8 cellular contexts compared by ENCODE assay signal in the genomic region with DNA sequence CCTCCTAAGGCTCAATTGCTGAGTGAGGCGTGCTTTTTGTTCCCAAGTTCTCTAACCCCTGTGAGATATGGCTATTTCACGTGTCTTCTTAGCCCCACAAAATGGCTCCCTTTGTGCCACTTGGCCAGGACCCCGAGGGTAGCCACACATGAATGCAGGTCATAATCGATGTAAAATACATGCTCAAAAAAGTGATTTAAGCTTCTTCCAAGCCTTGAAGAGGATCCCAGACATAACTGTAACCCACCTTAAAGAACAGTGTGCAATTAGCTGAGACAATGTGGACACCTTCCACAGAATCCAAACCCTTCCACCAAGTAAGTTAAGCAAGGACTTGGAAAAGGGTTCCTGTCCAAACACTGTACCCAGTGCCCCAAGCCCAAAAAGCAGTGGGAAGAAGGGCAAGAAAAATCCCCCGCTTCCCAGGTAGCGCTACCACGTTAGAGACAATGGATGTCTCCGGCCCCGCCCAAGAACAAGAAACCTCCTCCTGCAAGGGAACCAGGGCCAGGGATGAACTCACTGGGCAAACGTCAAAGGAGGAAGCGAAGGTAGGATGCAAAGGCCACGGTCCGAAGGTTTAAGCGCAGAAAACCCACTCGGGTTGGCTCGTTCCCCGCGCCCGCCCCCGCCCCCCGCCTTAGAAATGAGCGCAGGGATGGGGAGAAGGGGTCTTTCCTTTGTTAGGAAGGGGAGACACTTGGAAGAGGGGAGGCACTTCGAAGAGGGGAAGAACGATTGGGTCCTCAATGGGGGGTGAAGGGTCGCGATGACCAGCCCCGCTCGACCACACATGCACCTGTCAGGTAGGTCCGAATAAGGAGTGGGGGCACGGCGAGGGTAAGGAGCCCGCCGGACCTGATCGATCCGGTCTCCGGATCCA. TPM values are rescaled to one million over a fixed set of nuclear protein-coding genes. Genes with fewer than 3 reads are reported as not detected.
DNase-seq lines count a peak whose midpoint lies in the region; TF ChIP-seq lines count a peak whose summit lies in the region.

No MANE protein-coding gene starts in this region.

- TF ChIP-seq CTCF in LNCaP clone FGC (IDR thresholded peaks at IDR 0.05; ENCODE audit: control insufficient read depth, extremely low read depth, insufficient read depth): no peak
- TF ChIP-seq CTCF in cardiac fibroblast (IDR thresholded peaks at IDR 0.05; ENCODE audit: low read depth, low read length): no peak
- TF ChIP-seq CTCF in thyroid gland (IDR thresholded peaks at IDR 0.05): peak in 1 of 6 experiments; percentile 9

- peak; percentile 34 for DNase-seq in activated CD4-positive, CD25-positive, alpha-beta regulatory T cell treated with anti-CD3 and anti-CD28 coated beads, Interleukin-2, amount 50 U/mL, for 72 hours
- no peak for DNase-seq in activated CD4-positive, CD25-positive, alpha-beta regulatory T cell (lab: John Stamatoyannopoulos, UW)
- DNase-seq in LNCaP clone FGC (ENCODE audit: low read depth) (peak; percentile 38), SK-MEL-5 (ENCODE audit: low read depth, low spot score) (peak; percentile 45), cardiac fibroblast (ENCODE audit: low read depth in 2 of 2) (peak; percentile 25 to 39), lung microvascular endothelial cell (ENCODE audit: low read depth in 2 of 2) (peak; percentile 12 to 44), thyroid gland (peak; percentile 14 to 16), HuH-7 (ENCODE audit: low spot score) (no peak)

- no peaks in the 10 kb centered on the region for H3K27me3 ChIP-seq in thyroid gland

- intact Hi-C loops in thyroid gland (cut with DNase I): no loop called here

- no peaks in the 10 kb centered on the region for H3K9me3 ChIP-seq in thyroid gland

- in situ Hi-C loops in SK-MEL-5 (cut with HindIII; ENCODE audit: low pct_unique_long_range_greater_than_20kb, low sequenced_read_pairs): no loop called here

- H3K36me3 ChIP-seq in thyroid gland: no peaks in the 10 kb centered on the region

- WGBS in thyroid gland, 2 donors: 3 to 6% methylated on average over 32 to 36 of the region's 36 CpGs

- H3K4me1 ChIP-seq in thyroid gland: peaks cover 10 to 12% of the 10 kb centered on the region in 2 donors

- peak overlapping the region; percentile 100 for H3K4me3 ChIP-seq in LNCaP clone FGC (ENCODE audit: low read depth, low read length)
- peak overlapping the region; percentile 88 to 94 for H3K4me3 ChIP-seq in cardiac fibroblast (replicated peaks in 1 of 2; ENCODE audit: low read depth in 2 of 2, low read length in 2 of 2)
- H3K4me3 ChIP-seq in thyroid gland (replicated peaks in 1 of 3): peak overlapping the region in 2 of 3 donors; percentile 30 to 63

- no peak for TF ChIP-seq POLR2A in thyroid gland (IDR thresholded peaks at IDR 0.05)

- H3K27ac ChIP-seq in thyroid gland: no peak overlapping the region

RNA-seq across cellular contexts. Expression of a gene that starts 1.1 kb away (rescaled TPM):
- total RNA-seq in SK-MEL-5 (2014; rRNA removed; shearing (Covaris generic)): 148 and 158 TPM in 2 replicates
- 197 and 212 TPM in 2 replicates for polyA plus RNA-seq in SK-MEL-5 (2015; cell fraction: cytosol; rRNA removed)
- 43.7 and 45.5 TPM in 2 replicates for polyA plus RNA-seq in SK-MEL-5 (2015; cell fraction: nucleus; rRNA removed)
- total RNA-seq in lung microvascular endothelial cell: 72.4 and 119 TPM in 2 replicates
- 10 to 100 TPM; 15.1 to 23.4 (median 17.7) TPM for total RNA-seq in thyroid gland

RNA-seq across cellular contexts. Expression of a gene that starts 21.7 kb away (rescaled TPM):
- 44.5 and 46.7 TPM in 2 replicates for total RNA-seq in SK-MEL-5 (2014; rRNA removed; shearing (Covaris generic))
- polyA plus RNA-seq in SK-MEL-5 (2015; cell fraction: cytosol; rRNA removed): 57.4 and 85.2 TPM in 2 replicates
- polyA plus RNA-seq in SK-MEL-5 (2015; cell fraction: nucleus; rRNA removed): 293 and 375 TPM in 2 replicates
- 34.7 and 38.7 TPM in 2 replicates for total RNA-seq in lung microvascular endothelial cell
- total RNA-seq in thyroid gland: 100 to 1,000 TPM in 3 of 4 donors, 10 to 100 TPM in 1; 84.7 to 203 (median 107) TPM

RNA-seq across cellular contexts. Expression of a gene that starts 29.5 kb away (rescaled TPM):
- 206 and 213 TPM in 2 replicates for total RNA-seq in SK-MEL-5 (2014; rRNA removed; shearing (Covaris generic))
- 106 and 120 TPM in 2 replicates for polyA plus RNA-seq in SK-MEL-5 (2015; cell fraction: cytosol; rRNA removed)
- polyA plus RNA-seq in SK-MEL-5 (2015; cell fraction: nucleus; rRNA removed): 25.5 and 27.0 TPM in 2 replicates
- 89.4 and 100 TPM in 2 replicates for total RNA-seq in lung microvascular endothelial cell
- 100 to 1,000 TPM in 1 of 4 donors, 10 to 100 TPM in 3; 61.9 to 100 (median 82.1) TPM for total RNA-seq in thyroid gland

RNA-seq across cellular contexts. Expression of a gene that starts 43.4 kb away (rescaled TPM):
- total RNA-seq in SK-MEL-5 (2014; rRNA removed; shearing (Covaris generic)): 4.9 and 5.4 TPM in 2 replicates
- 17.7 and 18.2 TPM in 2 replicates for polyA plus RNA-seq in SK-MEL-5 (2015; cell fraction: cytosol; rRNA removed)
- 9.5 and 15.8 TPM in 2 replicates for polyA plus RNA-seq in SK-MEL-5 (2015; cell fraction: nucleus; rRNA removed)
- 2.4 and 2.8 TPM in 2 replicates for total RNA-seq in lung microvascular endothelial cell
- total RNA-seq in thyroid gland: 10 to 100 TPM in 2 of 4 donors, 1 to 10 TPM in 2; 8.7 to 13.1 (median 10.5) TPM

RNA-seq across cellular contexts. Expression of a gene that starts 52.3 kb away (rescaled TPM):
- 46.0 and 49.4 TPM in 2 replicates for total RNA-seq in SK-MEL-5 (2014; rRNA removed; shearing (Covaris generic))
- 60.8 and 61.4 TPM in 2 replicates for polyA plus RNA-seq in SK-MEL-5 (2015; cell fraction: cytosol; rRNA removed)
- 280 and 471 TPM in 2 replicates for polyA plus RNA-seq in SK-MEL-5 (2015; cell fraction: nucleus; rRNA removed)
- total RNA-seq in lung microvascular endothelial cell (28.3 and 31.5 TPM in 2 replicates), thyroid gland (10 to 100 TPM; 24.7 to 31.7 (median 27.1) TPM)

Comparison
In these comparisons a context has a peak if more than half of its experiments do, and no peak if none do; other contexts are left out.
1. DNase-seq: peak in activated CD4-positive, CD25-positive, alpha-beta regulatory T cell treated with anti-CD3 and anti-CD28 coated beads, Interleukin-2, amount 50 U/mL, for 72 hours (single experiment), LNCaP clone FGC (single experiment), SK-MEL-5 (single experiment), cardiac fibroblast (2 of 2), lung microvascular endothelial cell (2 of 2) and thyroid gland (2 of 2); none in activated CD4-positive, CD25-positive, alpha-beta regulatory T cell (0 of 4) and HuH-7 (single experiment).
2. H3K4me3 ChIP-seq: peak in every context shown above with its lines; median percentile 100 in LNCaP clone FGC; 91 in cardiac fibroblast; 46 in thyroid gland.